ENCODE assay signal across 8 cellular contexts in the genomic region with DNA sequence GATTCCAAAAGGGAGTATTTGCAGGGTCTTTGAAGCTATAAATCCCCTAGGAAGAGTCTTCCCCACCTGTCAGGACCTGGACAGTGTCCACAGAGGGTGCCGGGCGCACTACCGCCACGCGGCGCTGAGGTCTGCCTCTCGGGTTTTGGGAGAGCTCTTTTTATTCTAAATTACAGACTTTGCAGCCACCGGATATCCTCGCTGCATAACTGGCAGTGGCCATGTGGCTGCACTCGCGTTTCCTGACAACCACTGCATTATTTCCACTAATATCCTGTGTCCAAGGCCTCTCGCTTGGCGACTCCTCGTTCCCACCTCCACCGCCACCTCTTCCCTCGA. TPM values are rescaled to one million over a fixed set of nuclear protein-coding genes. Genes with fewer than 3 reads are reported as not detected.
A peak's percentile ranks its signal among the peaks of the same experiment; 100 is the strongest.
DNase-seq lines count a peak whose midpoint lies in the region; ATAC-seq, FAIRE-seq and TF ChIP-seq lines count a peak whose summit lies in the region.

No MANE protein-coding gene starts in this region.

- H3K27ac ChIP-seq in OCI-LY7 (ENCODE audit: low read depth, low read length, poor library complexity, severe bottlenecking), result peak overlapping the region; percentile 89
- peak overlapping the region in 1 of 2 donors; percentile 72 for H3K27ac ChIP-seq in small intestine (ENCODE audit: low read depth in 1 of 2, low read length in 1 of 2)

- H3K79me2 ChIP-seq in OCI-LY7 (ENCODE audit: insufficient read depth, low read depth, low read length), result peaks cover 48% of the 10 kb centered on the region

- TF ChIP-seq CTCF in OCI-LY7 (conservative IDR thresholded peaks at IDR 0.05; ENCODE audit: low read length), result peak; percentile 51
- peak; percentile 10 for TF ChIP-seq CTCF in MCF 10A (IDR thresholded peaks at IDR 0.05; ENCODE audit: unreplicated experiment)

- H3K9me3 ChIP-seq in OCI-LY7 (ENCODE audit: low read length) (no peaks in the 10 kb centered on the region), small intestine (ENCODE audit: control insufficient read depth, low read depth) (no peaks in the 10 kb centered on the region)

- 1 to 3% (median 2%) methylated on average over 16 of the region's 16 CpGs for WGBS in small intestine, 3 donors

- H3K27me3 Mint-ChIP-seq in MCF 10A (ENCODE audit: insufficient read depth, unreplicated experiment), result no peaks in the 10 kb centered on the region

- no peak overlapping the region; the same call in 1 of the 2 replicates for H2AFZ ChIP-seq in OCI-LY7 (ENCODE audit: low read length)

- no peaks in the 10 kb centered on the region for H3K36me3 Mint-ChIP-seq in MCF 10A (ENCODE audit: insufficient read depth, unreplicated experiment)

- POLR2A ChIA-PET in OCI-LY7 (lab: Charles Lee) (interaction anchor here (0.6 to 6.4 kb wide), 24 partner anchors 9 to 183 kb away, joined by 3 to 60 read pairs (median 5); partner anchors contain the start of gene MND1), MCF 10A (lab: Yijun Ruan, JAX) (interaction anchor here (0.6 to 11.1 kb wide), 25 partner anchors 10 to 617 kb away, joined by 3 to 196 read pairs (median 4); no protein-coding TSS in a partner anchor)

- H3K9me3 Mint-ChIP-seq in MCF 10A (ENCODE audit: unreplicated experiment), result no peaks in the 10 kb centered on the region

- H3K4me3 Mint-ChIP-seq in MCF 10A (ENCODE audit: unreplicated experiment), result peak overlapping the region; percentile 87

- H3K9me2 ChIP-seq in OCI-LY7 (ENCODE audit: insufficient read depth, low read length), result no peaks in the 10 kb centered on the region

- H3K4me1 ChIP-seq in OCI-LY7 (ENCODE audit: insufficient read depth, low read length, poor library complexity, severe bottlenecking) (peaks cover 39% of the 10 kb centered on the region), small intestine (ENCODE audit: control insufficient read depth in 2 of 2, insufficient read depth in 1 of 2, low read depth in 1 of 2, low read length in 1 of 2) (peaks cover 0 to 3% of the 10 kb centered on the region in 2 donors)

- peak overlapping the region; percentile 95 for H3K4me2 ChIP-seq in OCI-LY7 (ENCODE audit: low read length)

- peak; percentile 6 for ATAC-seq in HG02759 (IDR thresholded peaks at IDR 0.05; ENCODE audit: unreplicated experiment)

- H3K4me3 ChIP-seq in OCI-LY7 (ENCODE audit: low read depth, low read length, poor library complexity, severe bottlenecking) (peak overlapping the region; percentile 69), small intestine (ENCODE audit: low read depth in 1 of 2, low read length in 2 of 2) (peak overlapping the region; percentile 35 to 65)

- H3K4me1 Mint-ChIP-seq in MCF 10A (ENCODE audit: insufficient read depth, unreplicated experiment), result peaks cover 16% of the 10 kb centered on the region

- H3K36me3 ChIP-seq in OCI-LY7 (ENCODE audit: insufficient read depth, low read length) (peaks cover 41% of the 10 kb centered on the region), small intestine (ENCODE audit: control insufficient read depth in 2 of 2, insufficient read depth in 2 of 2, low read length in 2 of 2) (no peaks in the 10 kb centered on the region)

- FAIRE-seq in small intestine (lab: Jason Lieb, UNC), result no peak

- DNase-seq in SKM-1 treated with dmso at 0.1 percent for 144 hours (lab: John Stamatoyannopoulos, UW; ENCODE audit: unreplicated experiment), result peak; percentile 21
- no peak for DNase-seq in SKM-1 (lab: John Stamatoyannopoulos, UW; ENCODE audit: unreplicated experiment)
- DNase-seq in OCI-LY7 (ENCODE audit: low spot score), result peak; percentile 85
- DNase-seq in MCF 10A (ENCODE audit: unreplicated experiment), result peak; percentile 51
- DNase-seq in iPS-NIHi7 (ENCODE audit: extremely low spot score), result peak; percentile 48
- peak; percentile 41 for DNase-seq in small intestine
- no peak for DNase-seq in cortex of kidney (lab: John Stamatoyannopoulos, UW)

- peak overlapping the region; percentile 79 for H3K27ac Mint-ChIP-seq in MCF 10A (ENCODE audit: low read depth, unreplicated experiment)

- BruUV-seq in OCI-LY7 (replicated peaks; lab: Mats Ljungman, UMichigan), result TSS peak; percentile 84
- BruUV-seq in MCF 10A (replicated peaks; lab: Mats Ljungman, UMichigan), result TSS peak; percentile 81

- H4K20me1 ChIP-seq in OCI-LY7 (ENCODE audit: insufficient read depth, low read length), result peaks cover 30% of the 10 kb centered on the region

- CTCF ChIA-PET in OCI-LY7 (lab: Charles Lee; ENCODE audit: unreplicated experiment), result interaction anchor here (1.0 to 1.3 kb wide), 5 partner anchors 9 to 108 kb away, joined by 3 to 4 read pairs (median 3); no protein-coding TSS in a partner anchor
- CTCF ChIA-PET in MCF 10A (lab: Yijun Ruan, JAX), result interaction anchor here (0.6 to 4.0 kb wide), 20 partner anchors 10 to 686 kb away, joined by 3 to 44 read pairs (median 4); partner anchors contain the start of gene MND1

- intact Hi-C loops in OCI-LY7 (cut with micrococcal nuclease; ENCODE audit: unreplicated experiment) (no loop called here), MCF 10A (cut with micrococcal nuclease) (no loop called here)

- no peaks in the 10 kb centered on the region for H3K27me3 ChIP-seq in small intestine (ENCODE audit: control insufficient read depth in 2 of 2, insufficient read depth in 2 of 2, low read length in 2 of 2)

RNA-seq across cellular contexts. Expression of gene TMEM131L, which starts 0.6 kb away (rescaled TPM):
- total RNA-seq in OCI-LY7 (2014; rRNA removed; shearing (Covaris generic)), result 98.7 and 148 TPM in 2 replicates
- total RNA-seq in OCI-LY7 (2022) (133 and 169 TPM in 2 replicates), MCF 10A (2022) (7.8 and 10.1 TPM in 2 replicates)
- polyA plus RNA-seq in small intestine, result 1 to 10 TPM in 1 of 3 donors, under 1 TPM in 2; 0.22 to 3.6 (median 0.27) TPM

Comparison
In these comparisons a context has a peak if more than half of its experiments do, and no peak if none do; other contexts are left out.
1. DNase-seq: peak in SKM-1 treated with dmso at 0.1 percent for 144 hours (single experiment), OCI-LY7 (single experiment), MCF 10A (single experiment), iPS-NIHi7 (single experiment) and small intestine (single experiment); none in SKM-1 (single experiment) and cortex of kidney (single experiment).